9 cellular contexts compared by ENCODE assay signal in genomic region chr2:62570861-62571698, GRCh38.
DNase-seq lines count a peak whose midpoint lies in the region; ATAC-seq and TF ChIP-seq lines count a peak whose summit lies in the region.
"Had no signal": no experiment of that assay in that cellular context is flagged by ENCODE, and none has a peak within 500 bp of the region (broad histone marks: within the 10 kb centered on the region; RNA-seq: fewer than 3 reads in every experiment).

No MANE protein-coding gene starts in this region.

- peak overlapping the region; percentile 92 for H3K4me2 ChIP-seq in osteoblast (ENCODE audit: insufficient read depth, low read length)

- no peak for TF ChIP-seq POLR2A in gastroesophageal sphincter (IDR thresholded peaks at IDR 0.05)

- H3K4me1 ChIP-seq in gastroesophageal sphincter, result peaks cover 0 to 18% (median 5%) of the 10 kb centered on the region in 3 donors
- H3K4me1 ChIP-seq in osteoblast (ENCODE audit: insufficient read depth, low read length), result peaks cover 18% of the 10 kb centered on the region

- WGBS in gastroesophageal sphincter (ENCODE audit: low coverage in 1 of 2), 2 donors, result 9 to 58% methylated on average over 2 to 11 of the region's 35 CpGs

- DNase-seq in AG10803 (ENCODE audit: low read depth) (no peak), osteoblast (ENCODE audit: insufficient read length, low spot score, missing footprints) (no peak), RKO (ENCODE audit: low spot score) (no peak), A172 (ENCODE audit: low spot score) (no peak)
- DNase-seq: DMS79 treated with DMSO at 0.1 percent for 48 hours had no signal

- peak overlapping the region; percentile 89 for H2AFZ ChIP-seq in osteoblast (ENCODE audit: low read length)

- peak; percentile 64 for ATAC-seq in gastroesophageal sphincter
- ATAC-seq in GM19324 (IDR thresholded peaks at IDR 0.05; ENCODE audit: low FRiP score, unreplicated experiment), result no peak
- no peak for ATAC-seq in HG03378 (IDR thresholded peaks at IDR 0.05; ENCODE audit: unreplicated experiment)

- no peaks in the 10 kb centered on the region for H3K9me3 ChIP-seq in gastroesophageal sphincter
- H3K9me3 ChIP-seq in osteoblast (ENCODE audit: low read depth, low read length), result no peaks in the 10 kb centered on the region

- H3K27ac ChIP-seq in VCaP (peak overlapping the region; percentile 67), gastroesophageal sphincter (peak overlapping the region in 1 of 4 donors; percentile 14), osteoblast (ENCODE audit: low read depth, low read length) (no peak overlapping the region)

- no peaks in the 10 kb centered on the region for H3K79me2 ChIP-seq in osteoblast (ENCODE audit: insufficient read depth, low read length)

- H3K27me3 ChIP-seq in gastroesophageal sphincter (no peaks in the 10 kb centered on the region), osteoblast (ENCODE audit: insufficient read depth, low read length) (no peaks in the 10 kb centered on the region)

- H3K36me3 ChIP-seq in gastroesophageal sphincter, result no peaks in the 10 kb centered on the region
- H3K36me3 ChIP-seq in osteoblast (ENCODE audit: insufficient read depth, low read length), result no peaks in the 10 kb centered on the region

- H4K20me1 ChIP-seq in osteoblast (ENCODE audit: insufficient read depth, low read length), result no peaks in the 10 kb centered on the region

- TF ChIP-seq EP300 in gastroesophageal sphincter (IDR thresholded peaks at IDR 0.05), result no peak

- H3K4me3 ChIP-seq in AG10803 (ENCODE audit: low read length) (peak overlapping the region; percentile 36), gastroesophageal sphincter (peak overlapping the region; percentile 17 to 40), osteoblast (ENCODE audit: insufficient read depth, low read length) (peak overlapping the region; percentile 68)

- no peak for TF ChIP-seq CTCF in AG10803 (conservative IDR thresholded peaks at IDR 0.05; ENCODE audit: low read length)
- TF ChIP-seq CTCF in VCaP (conservative IDR thresholded peaks at IDR 0.05), result no peak
- TF ChIP-seq CTCF in gastroesophageal sphincter (IDR thresholded peaks at IDR 0.05), result no peak
- no peak for TF ChIP-seq CTCF in osteoblast (IDR thresholded peaks at IDR 0.05; ENCODE audit: extremely low read depth, low read depth, low read length)
